Comparison of ENCODE assay signal across 8 cellular contexts in genomic region chr20:667351-668034, GRCh38. TPM values are rescaled to one million over a fixed set of nuclear protein-coding genes. Genes with fewer than 3 reads are reported as not detected.
DNase-seq lines count a peak whose midpoint lies in the region; ATAC-seq and TF ChIP-seq lines count a peak whose summit lies in the region.

No MANE protein-coding gene starts in this region.

- peaks cover 34% of the 10 kb centered on the region for H3K27me3 Mint-ChIP-seq in mesothelial cell of epicardium (ENCODE audit: low read depth)
- peaks cover 74 to 88% of the 10 kb centered on the region in 2 donors for H3K27me3 Mint-ChIP-seq in stimulated activated naive B cell treated with anti-CD40 and anti-IgM and Interleukin-4, amounts not matched to agents 10 μg/mL and 1 μg/mL and 100 μg/mL, for 72 hours

- H3K36me3 Mint-ChIP-seq in mesothelial cell of epicardium, result no peaks in the 10 kb centered on the region
- H3K36me3 Mint-ChIP-seq in stimulated activated naive B cell treated with anti-CD40 and anti-IgM and Interleukin-4, amounts not matched to agents 10 μg/mL and 1 μg/mL and 100 μg/mL, for 72 hours, result peaks cover 7 to 8% of the 10 kb centered on the region in 2 donors

- H3K4me1 Mint-ChIP-seq in mesothelial cell of epicardium, result peaks cover 7% of the 10 kb centered on the region
- H3K4me1 Mint-ChIP-seq in stimulated activated naive B cell treated with anti-CD40 and anti-IgM and Interleukin-4, amounts not matched to agents 10 μg/mL and 1 μg/mL and 100 μg/mL, for 72 hours, result peaks cover 8 to 17% of the 10 kb centered on the region in 2 donors

- H3K9me3 Mint-ChIP-seq in mesothelial cell of epicardium, result no peaks in the 10 kb centered on the region
- no peaks in the 10 kb centered on the region for H3K9me3 Mint-ChIP-seq in stimulated activated naive B cell treated with anti-CD40 and anti-IgM and Interleukin-4, amounts not matched to agents 10 μg/mL and 1 μg/mL and 100 μg/mL, for 72 hours

- H3K4me3 ChIP-seq in Jurkat, Clone E6-1 (ENCODE audit: low read length), result no peak overlapping the region
- no peak overlapping the region for H3K4me3 ChIP-seq in choroid plexus epithelial cell (ENCODE audit: low read depth, low read length)

- peak; percentile 27 to 33 for ATAC-seq in stimulated activated naive B cell treated with anti-CD40 and anti-IgM and Interleukin-4, amounts not matched to agents 10 μg/mL and 1 μg/mL and 100 μg/mL, for 72 hours (replicated peaks)
- no peak for ATAC-seq in HG03565 (IDR thresholded peaks at IDR 0.05; ENCODE audit: unreplicated experiment)

- TF ChIP-seq CTCF in choroid plexus epithelial cell (conservative IDR thresholded peaks at IDR 0.05; ENCODE audit: low read depth, low read length) (peak; percentile 96), mesothelial cell of epicardium (IDR thresholded peaks at IDR 0.05; ENCODE audit: unreplicated experiment) (peak; percentile 73)

- DNase-seq in DMS53 (lab: John Stamatoyannopoulos, UW), result peak; percentile 63
- peak; percentile 18 for DNase-seq in Jurkat, Clone E6-1 (ENCODE audit: low read depth, low spot score)
- peak; percentile 55 to 58 for DNase-seq in activated CD4-positive, alpha-beta T cell treated with anti-CD3 and anti-CD28 coated beads for 4 hours
- DNase-seq in choroid plexus epithelial cell (ENCODE audit: low read depth), result peak; percentile 58
- peak in 1 of 2 experiments; percentile 67 for DNase-seq in mesothelial cell of epicardium (ENCODE audit: low spot score in 2 of 2, unreplicated experiment in 2 of 2)
- DNase-seq in stimulated activated naive B cell treated with anti-CD40 and anti-IgM and Interleukin-4, amounts not matched to agents 10 μg/mL and 1 μg/mL and 100 μg/mL, for 72 hours, result no peak
- no peak for DNase-seq in inferior parietal cortex (ENCODE audit: extremely low spot score)

- no peak overlapping the region for H3K4me3 Mint-ChIP-seq in mesothelial cell of epicardium
- H3K4me3 Mint-ChIP-seq in stimulated activated naive B cell treated with anti-CD40 and anti-IgM and Interleukin-4, amounts not matched to agents 10 μg/mL and 1 μg/mL and 100 μg/mL, for 72 hours, result no peak overlapping the region

- no peak overlapping the region for H3K27ac Mint-ChIP-seq in mesothelial cell of epicardium
- no peak overlapping the region for H3K27ac Mint-ChIP-seq in stimulated activated naive B cell treated with anti-CD40 and anti-IgM and Interleukin-4, amounts not matched to agents 10 μg/mL and 1 μg/mL and 100 μg/mL, for 72 hours

RNA-seq across cellular contexts. Expression of gene SCRT2, which starts 8.1 kb away (rescaled TPM):
- not detected for polyA plus RNA-seq in Jurkat, Clone E6-1 (2012; ENCODE audit: insufficient read depth, insufficient read length)
- total RNA-seq in mesothelial cell of epicardium, result not detected in 3 replicates

RNA-seq across cellular contexts. Expression of gene SRXN1, which starts 14.5 kb away (rescaled TPM):
- 16.2 TPM for polyA plus RNA-seq in Jurkat, Clone E6-1 (2012; ENCODE audit: insufficient read depth, insufficient read length)
- 13.3 to 13.6 TPM (median 13.5 TPM) in 3 replicates for total RNA-seq in mesothelial cell of epicardium

RNA-seq across cellular contexts. Expression of gene TCF15, which starts 57.4 kb away (rescaled TPM):
- not detected for polyA plus RNA-seq in Jurkat, Clone E6-1 (2012; ENCODE audit: insufficient read depth, insufficient read length)
- total RNA-seq in mesothelial cell of epicardium, result 0.74 to 0.90 TPM (median 0.75 TPM) in 3 replicates

Comparison
In these comparisons a context has a peak if more than half of its experiments do, and no peak if none do; other contexts are left out.
1. DNase-seq: peak in DMS53 (single experiment), Jurkat, Clone E6-1 (single experiment), activated CD4-positive, alpha-beta T cell treated with anti-CD3 and anti-CD28 coated beads for 4 hours (2 of 2) and choroid plexus epithelial cell (single experiment); none in stimulated activated naive B cell treated with anti-CD40 and anti-IgM and Interleukin-4, amounts not matched to agents 10 μg/mL and 1 μg/mL and 100 μg/mL, for 72 hours (single experiment) and inferior parietal cortex (single experiment).